ENCODE assay signal across 1 cellular context in genomic region chr19:7642295-7643046, GRCh38.
TF ChIP-seq lines count a peak whose summit lies in the region.

No MANE protein-coding gene starts in this region.

TF ChIP-seq in K562, 482 proteins besides CTCF, POLR2A, EP300 and RAD21:
- peak; percentile 57 for TF ChIP-seq RBFOX2 (IDR thresholded peaks at IDR 0.05; ENCODE audit: low read depth, low read length)
- TF ChIP-seq SRSF9 (IDR thresholded peaks at IDR 0.05; ENCODE audit: borderline replicate concordance, low read depth, low read length), result no peak
- no peak for TF ChIP-seq ZNF324 (CRISPR knock-in tag; IDR thresholded peaks at IDR 0.05)
- TF ChIP-seq POLR2G (IDR thresholded peaks at IDR 0.05; ENCODE audit: low read depth, low read length), result peak; percentile 52; the same call in 1 of the 2 replicates
- TF ChIP-seq ELF1 (tag; IDR thresholded peaks at IDR 0.05), result no peak
- TF ChIP-seq CCAR2 (IDR thresholded peaks at IDR 0.05; ENCODE audit: low read depth, low read length), result no peak
- TF ChIP-seq RBM22 (IDR thresholded peaks at IDR 0.05; ENCODE audit: low read depth, low read length, poor library complexity, severe bottlenecking), result peak; percentile 8
